8 cellular contexts compared by ENCODE assay signal in genomic region chr7:48299580-48300169, GRCh38.
DNase-seq lines count a peak whose midpoint lies in the region; ATAC-seq and TF ChIP-seq lines count a peak whose summit lies in the region.

No MANE protein-coding gene starts in this region.

- in situ Hi-C loops in astrocyte of the spinal cord (cut with HindIII; ENCODE audit: low sequenced_read_pairs) = no loop called here

- 41 to 63% (median 48%) methylated on average over 4 of the region's 4 CpGs for WGBS in spleen, 5 donors

- no peaks in the 10 kb centered on the region for H3K4me1 ChIP-seq in spleen

- no peaks in the 10 kb centered on the region for H3K36me3 ChIP-seq in GM06990 (ENCODE audit: control insufficient read depth, insufficient read depth, low read length)
- H3K36me3 ChIP-seq in spleen = peaks cover 0 to 62% (median 0%) of the 10 kb centered on the region in 6 donors

- H3K4me3 ChIP-seq in GM06990 (replicated peaks; ENCODE audit: low read depth, low read length) = no peak overlapping the region
- no peak overlapping the region for H3K4me3 ChIP-seq in astrocyte of the spinal cord (ENCODE audit: low read depth, low read length)
- no peak overlapping the region for H3K4me3 ChIP-seq in spleen

- intact Hi-C loops in spleen (cut with DNase I; ENCODE audit: low total_unique reads) = loop anchor here (10.0 kb wide), 1 partner anchor 575 kb away; no protein-coding TSS in a partner anchor

- DNase-seq in GM06990 (ENCODE audit: extremely low read depth, insufficient read length) = no peak
- peak; percentile 67 for DNase-seq in NOMO-1 treated with DMSO at 0.1 percent for 48 hours (lab: John Stamatoyannopoulos, UW; ENCODE audit: unreplicated experiment)
- peak; percentile 76 for DNase-seq in astrocyte of the spinal cord (ENCODE audit: low read depth, low spot score)
- DNase-seq in iPS DF 4.7 (ENCODE audit: extremely low read depth, low spot score) = peak; percentile 51
- no peak for DNase-seq in spleen
- no peak for DNase-seq in activated gamma-delta T cell (lab: John Stamatoyannopoulos, UW)

- TF ChIP-seq CTCF in GM06990 (IDR thresholded peaks at IDR 0.05; ENCODE audit: insufficient read depth, low read length, poor library complexity, severe bottlenecking) (peak; percentile 77), astrocyte of the spinal cord (IDR thresholded peaks at IDR 0.05; ENCODE audit: low read depth, low read length) (peak; percentile 82), spleen (IDR thresholded peaks at IDR 0.05 in 8 of 11, conservative IDR thresholded peaks at IDR 0.05 in 3 of 11) (peak in 9 of 11 experiments; percentile 25 to 63 (median 50))

- H3K27me3 ChIP-seq in GM06990 (replicated peaks; ENCODE audit: control insufficient read depth, insufficient read depth, low read length) (no peaks in the 10 kb centered on the region), spleen (replicated peaks in 1 of 7) (no peaks in the 10 kb centered on the region)

- H3K9me3 ChIP-seq in spleen = no peaks in the 10 kb centered on the region

- ATAC-seq in GM21423 (IDR thresholded peaks at IDR 0.05; ENCODE audit: unreplicated experiment) (peak; percentile 87), HG03575 (IDR thresholded peaks at IDR 0.05; ENCODE audit: extremely low read depth, insufficient number of reproducible peaks, low FRiP score, unreplicated experiment) (peak; percentile 46)

- no peak for TF ChIP-seq POLR2A in spleen (IDR thresholded peaks at IDR 0.05)

- H3K27ac ChIP-seq in spleen = no peak overlapping the region

Comparison
In these comparisons a context has a peak if more than half of its experiments do, and no peak if none do; other contexts are left out.
1. DNase-seq: peak in NOMO-1 treated with DMSO at 0.1 percent for 48 hours (single experiment), astrocyte of the spinal cord (single experiment) and iPS DF 4.7 (single experiment); none in GM06990 (single experiment), spleen (single experiment) and activated gamma-delta T cell (single experiment).
2. Peak in every context shown above with its lines, with median percentiles within 50 percentile points of each other: CTCF ChIP-seq.